Comparison of ENCODE assay signal across 13 cellular contexts in genomic region chr7:945556-946255, GRCh38.
DNase-seq lines count a peak whose midpoint lies in the region; TF ChIP-seq lines count a peak whose summit lies in the region.
"Had no signal": no experiment of that assay in that cellular context is flagged by ENCODE, and none has a peak within 500 bp of the region (broad histone marks: within the 10 kb centered on the region; RNA-seq: fewer than 3 reads in every experiment).

No MANE protein-coding gene starts in this region.

- H3K27ac ChIP-seq in iPS DF 6.9 (ENCODE audit: low read length): no peak overlapping the region
- H3K27ac ChIP-seq in rectal smooth muscle tissue (ENCODE audit: low read depth, low read length): no peak overlapping the region
- H3K27ac ChIP-seq in brain microvascular endothelial cell: no peak overlapping the region
- no peak overlapping the region for H3K27ac ChIP-seq in effector memory CD4-positive, alpha-beta T cell (ENCODE audit: insufficient read depth, low read length, poor library complexity, severe bottlenecking)
- H3K27ac ChIP-seq: C4-2B, gastroesophageal sphincter, neural progenitor cell had no signal

- in situ Hi-C loops in brain microvascular endothelial cell (cut with HindIII; ENCODE audit: low pct_ligation_motif_present, low sequenced_read_pairs): no loop called here

- H3K36me3 ChIP-seq in iPS DF 6.9 (ENCODE audit: control insufficient read depth, insufficient read depth, low read length) (no peaks in the 10 kb centered on the region), rectal smooth muscle tissue (ENCODE audit: control insufficient read depth, insufficient read depth, low read length) (no peaks in the 10 kb centered on the region), brain microvascular endothelial cell (replicated peaks) (no peaks in the 10 kb centered on the region)
- no peaks in the 10 kb centered on the region for H3K36me3 ChIP-seq in effector memory CD4-positive, alpha-beta T cell (ENCODE audit: control insufficient read depth, insufficient read depth, low read length)
- H3K36me3 ChIP-seq: gastroesophageal sphincter, neural progenitor cell had no signal

- H3K4me3 ChIP-seq in iPS DF 6.9 (ENCODE audit: low read length) (no peak overlapping the region), rectal smooth muscle tissue (ENCODE audit: low read length) (peak overlapping the region; percentile 47), brain microvascular endothelial cell (ENCODE audit: low read depth, low read length) (no peak overlapping the region)
- H3K4me3 ChIP-seq in effector memory CD4-positive, alpha-beta T cell (ENCODE audit: insufficient read depth, low read depth, low read length, poor library complexity, severe bottlenecking): no peak overlapping the region
- H3K4me3 ChIP-seq: gastroesophageal sphincter, neural progenitor cell had no signal

- H3K4me1 ChIP-seq in iPS DF 6.9 (ENCODE audit: control insufficient read depth, insufficient read depth, low read length): peaks cover 13% of the 10 kb centered on the region
- H3K4me1 ChIP-seq in rectal smooth muscle tissue (ENCODE audit: control insufficient read depth, insufficient read depth, low read length): no peaks in the 10 kb centered on the region
- H3K4me1 ChIP-seq in effector memory CD4-positive, alpha-beta T cell (ENCODE audit: control insufficient read depth, insufficient read depth, low read length, poor library complexity, severe bottlenecking): no peaks in the 10 kb centered on the region
- H3K4me1 ChIP-seq: neural progenitor cell had no signal

- WGBS in iPS DF 6.9 (ENCODE audit: insufficient coverage, insufficient read length): no CpG with 5 or more reads among the region's 30 CpGs

- H3K9ac ChIP-seq in rectal smooth muscle tissue (ENCODE audit: low read length): no peak overlapping the region
- H3K9ac ChIP-seq: neural progenitor cell had no signal

- H3K9me3 ChIP-seq in iPS DF 6.9 (ENCODE audit: control insufficient read depth, insufficient read depth, low read length): no peaks in the 10 kb centered on the region
- no peaks in the 10 kb centered on the region for H3K9me3 ChIP-seq in effector memory CD4-positive, alpha-beta T cell (ENCODE audit: control insufficient read depth, low read length)
- H3K9me3 ChIP-seq: gastroesophageal sphincter had no signal

- H3K27me3 ChIP-seq in iPS DF 6.9 (ENCODE audit: control insufficient read depth, insufficient read depth, low read length) (no peaks in the 10 kb centered on the region), rectal smooth muscle tissue (ENCODE audit: control insufficient read depth, insufficient read depth, low read length) (no peaks in the 10 kb centered on the region), brain microvascular endothelial cell (replicated peaks) (peaks cover 2% of the 10 kb centered on the region)
- H3K27me3 ChIP-seq in effector memory CD4-positive, alpha-beta T cell (replicated peaks; ENCODE audit: control insufficient read depth, insufficient read depth, low read length, poor library complexity, severe bottlenecking): no peaks in the 10 kb centered on the region
- H3K27me3 ChIP-seq: gastroesophageal sphincter had no signal

- DNase-seq in DMS79 (lab: John Stamatoyannopoulos, UW) (peak; percentile 75), RPMI8226 (peak; percentile 46), iPS DF 6.9 (ENCODE audit: low read depth, low spot score) (peak; percentile 78), AML-193 (lab: John Stamatoyannopoulos, UW) (no peak), brain microvascular endothelial cell (no peak), HuH-7 (ENCODE audit: low spot score) (no peak)
- DNase-seq in effector memory CD4-positive, alpha-beta T cell: no peak
- DNase-seq: activated T-cell treated with anti-CD3 and anti-CD28 coated beads, Interleukin-2, amount 50 U/mL, for 1 hour; central memory CD4-positive, alpha-beta T cell had no signal

- no peak for TF ChIP-seq CTCF in brain microvascular endothelial cell (IDR thresholded peaks at IDR 0.05; ENCODE audit: low read depth, low read length, missing control alignments)

Comparison
In these comparisons a context has a peak if more than half of its experiments do, and no peak if none do; other contexts are left out.
1. DNase-seq: peak in DMS79 (single experiment), RPMI8226 (single experiment) and iPS DF 6.9 (single experiment); none in AML-193 (0 of 2), brain microvascular endothelial cell (single experiment), HuH-7 (single experiment) and effector memory CD4-positive, alpha-beta T cell (0 of 3).